Comparison of ENCODE assay signal across 2 cellular contexts in the genomic region with DNA sequence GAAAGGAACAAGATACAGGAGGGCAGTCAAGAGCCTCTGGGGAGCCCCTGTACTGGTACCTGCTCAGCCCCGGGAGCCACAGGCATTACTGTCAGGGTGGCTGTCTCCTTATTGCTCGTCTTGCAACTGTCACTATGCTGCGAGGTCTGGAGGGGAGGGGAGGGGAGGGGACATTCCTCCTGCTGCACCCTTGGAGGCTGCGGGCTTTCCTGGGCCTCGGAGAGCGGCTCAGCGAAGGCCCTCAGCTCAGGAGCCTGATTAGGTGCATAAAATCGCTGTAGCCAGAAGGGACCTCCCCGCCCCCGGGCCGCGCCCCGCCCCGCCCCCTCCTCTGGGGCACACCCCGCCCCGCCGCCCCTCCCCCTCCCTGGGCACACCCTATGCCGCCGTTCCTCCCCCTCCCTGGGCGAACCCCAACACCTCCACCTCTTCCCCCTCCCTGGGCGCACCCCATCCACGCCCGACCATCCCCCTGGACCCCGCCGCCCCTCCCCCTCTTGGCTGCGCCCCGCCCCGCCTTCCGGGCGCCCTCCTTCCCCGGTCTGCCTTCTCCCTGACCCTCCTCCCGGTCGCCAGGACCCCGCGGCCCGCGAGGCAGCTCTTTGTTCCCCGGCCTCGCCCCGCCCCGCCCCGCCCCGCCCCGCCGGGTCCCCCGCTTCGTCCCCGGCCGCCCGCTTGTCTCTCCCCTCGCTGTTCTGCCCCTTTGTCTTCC.
TF ChIP-seq lines count a peak whose summit lies in the region.

No MANE protein-coding gene starts in this region.

TF ChIP-seq in WTC11, 78 proteins besides CTCF, POLR2A, EP300 and RAD21 (continued from another document):
- TF ChIP-seq GRHL2 (CRISPR knock-in tag; IDR thresholded peaks at IDR 0.05; ENCODE audit: insufficient replicate concordance, severe bottlenecking) (no peak), JAZF1 (CRISPR knock-in tag; IDR thresholded peaks at IDR 0.05) (no peak), ELF4 (CRISPR knock-in tag; IDR thresholded peaks at IDR 0.05; ENCODE audit: low read depth) (no peak), SMAD3 (CRISPR knock-in tag; IDR thresholded peaks at IDR 0.05; ENCODE audit: borderline replicate concordance) (no peak)
- TF ChIP-seq, protein P1, sequence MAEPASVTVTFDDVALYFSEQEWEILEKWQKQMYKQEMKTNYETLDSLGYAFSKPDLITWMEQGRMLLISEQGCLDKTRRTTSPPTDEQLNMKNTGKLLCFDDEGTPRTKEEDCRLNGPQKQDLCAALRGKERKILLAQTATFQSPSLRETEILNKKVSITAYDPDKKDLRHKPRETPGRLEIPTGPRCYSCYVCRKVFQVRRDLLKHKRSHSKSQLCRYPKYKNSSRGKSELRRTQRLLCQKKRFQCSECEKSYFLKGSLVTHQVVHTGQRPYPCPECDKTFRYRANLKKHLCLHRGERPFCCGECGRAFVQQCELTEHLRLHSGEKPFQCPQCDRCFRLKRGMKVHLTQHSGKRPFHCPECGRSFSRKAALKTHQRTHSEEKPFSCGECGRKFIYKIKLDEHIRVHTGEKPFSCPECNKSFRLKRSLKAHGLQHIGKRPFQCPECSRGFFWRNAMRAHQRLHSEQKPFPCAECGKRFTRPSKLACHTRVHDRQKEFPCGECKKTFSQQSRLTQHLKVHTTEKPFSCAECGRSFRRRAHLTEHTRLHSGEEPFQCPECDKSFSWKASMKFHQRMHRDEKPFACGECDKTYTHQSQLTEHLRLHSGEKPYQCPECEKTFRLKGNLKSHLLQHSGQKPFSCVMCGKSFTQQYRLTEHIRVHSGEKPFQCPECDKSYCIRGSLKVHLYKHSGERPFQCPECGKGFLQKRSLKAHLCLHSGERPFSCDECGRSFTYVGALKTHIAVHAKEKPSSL (CRISPR knock-in tag; conservative IDR thresholded peaks at IDR 0.05), result no peak
TF ChIP-seq in WTC11: peak in this region for 0.

TF ChIP-seq in liver, 16 proteins besides CTCF, POLR2A, EP300 and RAD21 (continued from another document):
- TF ChIP-seq, protein P2, sequence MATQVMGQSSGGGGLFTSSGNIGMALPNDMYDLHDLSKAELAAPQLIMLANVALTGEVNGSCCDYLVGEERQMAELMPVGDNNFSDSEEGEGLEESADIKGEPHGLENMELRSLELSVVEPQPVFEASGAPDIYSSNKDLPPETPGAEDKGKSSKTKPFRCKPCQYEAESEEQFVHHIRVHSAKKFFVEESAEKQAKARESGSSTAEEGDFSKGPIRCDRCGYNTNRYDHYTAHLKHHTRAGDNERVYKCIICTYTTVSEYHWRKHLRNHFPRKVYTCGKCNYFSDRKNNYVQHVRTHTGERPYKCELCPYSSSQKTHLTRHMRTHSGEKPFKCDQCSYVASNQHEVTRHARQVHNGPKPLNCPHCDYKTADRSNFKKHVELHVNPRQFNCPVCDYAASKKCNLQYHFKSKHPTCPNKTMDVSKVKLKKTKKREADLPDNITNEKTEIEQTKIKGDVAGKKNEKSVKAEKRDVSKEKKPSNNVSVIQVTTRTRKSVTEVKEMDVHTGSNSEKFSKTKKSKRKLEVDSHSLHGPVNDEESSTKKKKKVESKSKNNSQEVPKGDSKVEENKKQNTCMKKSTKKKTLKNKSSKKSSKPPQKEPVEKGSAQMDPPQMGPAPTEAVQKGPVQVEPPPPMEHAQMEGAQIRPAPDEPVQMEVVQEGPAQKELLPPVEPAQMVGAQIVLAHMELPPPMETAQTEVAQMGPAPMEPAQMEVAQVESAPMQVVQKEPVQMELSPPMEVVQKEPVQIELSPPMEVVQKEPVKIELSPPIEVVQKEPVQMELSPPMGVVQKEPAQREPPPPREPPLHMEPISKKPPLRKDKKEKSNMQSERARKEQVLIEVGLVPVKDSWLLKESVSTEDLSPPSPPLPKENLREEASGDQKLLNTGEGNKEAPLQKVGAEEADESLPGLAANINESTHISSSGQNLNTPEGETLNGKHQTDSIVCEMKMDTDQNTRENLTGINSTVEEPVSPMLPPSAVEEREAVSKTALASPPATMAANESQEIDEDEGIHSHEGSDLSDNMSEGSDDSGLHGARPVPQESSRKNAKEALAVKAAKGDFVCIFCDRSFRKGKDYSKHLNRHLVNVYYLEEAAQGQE (IDR thresholded peaks at IDR 0.05), result no peak
- no peak for TF ChIP-seq FOXA1 (IDR thresholded peaks at IDR 0.05)
- TF ChIP-seq SP1 (IDR thresholded peaks at IDR 0.05), result no peak
- TF ChIP-seq, protein P3, sequence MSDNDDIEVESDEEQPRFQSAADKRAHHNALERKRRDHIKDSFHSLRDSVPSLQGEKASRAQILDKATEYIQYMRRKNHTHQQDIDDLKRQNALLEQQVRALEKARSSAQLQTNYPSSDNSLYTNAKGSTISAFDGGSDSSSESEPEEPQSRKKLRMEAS (IDR thresholded peaks at IDR 0.05), result no peak
- TF ChIP-seq JUND (IDR thresholded peaks at IDR 0.05), result no peak
- no peak for TF ChIP-seq YY1 (IDR thresholded peaks at IDR 0.05)
- no peak for TF ChIP-seq FOXA2 (IDR thresholded peaks at IDR 0.05)
- TF ChIP-seq, protein P4, sequence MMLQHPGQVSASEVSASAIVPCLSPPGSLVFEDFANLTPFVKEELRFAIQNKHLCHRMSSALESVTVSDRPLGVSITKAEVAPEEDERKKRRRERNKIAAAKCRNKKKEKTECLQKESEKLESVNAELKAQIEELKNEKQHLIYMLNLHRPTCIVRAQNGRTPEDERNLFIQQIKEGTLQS (IDR thresholded peaks at IDR 0.05), result no peak
- TF ChIP-seq HNF4G (IDR thresholded peaks at IDR 0.05), result no peak
- TF ChIP-seq GABPA (IDR thresholded peaks at IDR 0.05 in 1 of 2, conservative IDR thresholded peaks at IDR 0.05 in 1 of 2), result no peak
- TF ChIP-seq EGR1 (IDR thresholded peaks at IDR 0.05; ENCODE audit: low read depth in 2 of 2), result no peak
- TF ChIP-seq RXRA (IDR thresholded peaks at IDR 0.05), result no peak
